Comparison of ENCODE assay signal across 13 cellular contexts in genomic region chr15:61750271-61751084, GRCh38.
DNase-seq lines count a peak whose midpoint lies in the region; ATAC-seq and TF ChIP-seq lines count a peak whose summit lies in the region.
"Had no signal": no experiment of that assay in that cellular context is flagged by ENCODE, and none has a peak within 500 bp of the region (broad histone marks: within the 10 kb centered on the region; RNA-seq: fewer than 3 reads in every experiment).

No MANE protein-coding gene starts in this region.

- no peak for TF ChIP-seq CTCF in mucosa of descending colon (IDR thresholded peaks at IDR 0.05)

- peak; percentile 91 for ATAC-seq in mucosa of descending colon
- ATAC-seq in activated naive CD8-positive, alpha-beta T cell treated with anti-CD3 and anti-CD28 coated beads, Interleukin-2, amount 50 U/mL, for 24 hours = no peak
- ATAC-seq in GM21529 (IDR thresholded peaks at IDR 0.05; ENCODE audit: unreplicated experiment) = no peak
- no peak for ATAC-seq in GM21360 (IDR thresholded peaks at IDR 0.05; ENCODE audit: unreplicated experiment)
- ATAC-seq in HG03025 (IDR thresholded peaks at IDR 0.05; ENCODE audit: low FRiP score, unreplicated experiment) = no peak

- H3K27me3 Mint-ChIP-seq in activated naive CD8-positive, alpha-beta T cell treated with anti-CD3 and anti-CD28 coated beads, Interleukin-2, amount 50 U/mL, for 24 hours = peaks cover 2% of the 10 kb centered on the region

- intact Hi-C loops in mucosa of descending colon (cut with DNase I, micrococcal nuclease) = no loop called here

- peak; percentile 67 for DNase-seq in COLO668 (lab: John Stamatoyannopoulos, UW; ENCODE audit: unreplicated experiment)
- peak; percentile 69 for DNase-seq in NCI-H510A treated with DMSO at 0.1 percent for 48 hours (lab: John Stamatoyannopoulos, UW)
- DNase-seq in caudate nucleus (lab: John Stamatoyannopoulos, UW) = peak in 18 of 61 donors; percentile 3 to 50 (median 14)
- DNase-seq in mucosa of descending colon = peak; percentile 61 to 73 (median 65)
- DNase-seq in activated naive CD8-positive, alpha-beta T cell treated with anti-CD3 and anti-CD28 coated beads, Interleukin-2, amount 50 U/mL, for 24 hours = no peak
- DNase-seq: activated B cell treated with CpG ODN at 0.5 μM for 24 hours; activated naive CD8-positive, alpha-beta T cell treated with anti-CD3 and anti-CD28 coated beads, Interleukin-2, amount 10 ng/mL, durations not matched to agents 7 days and 5 days; cortex of kidney; NCI-H1436 had no signal

- H3K36me3 ChIP-seq in mucosa of descending colon (ENCODE audit: low read depth) = no peaks in the 10 kb centered on the region
- H3K36me3 ChIP-seq: tibial nerve had no signal

- H3K9me3 Mint-ChIP-seq in activated naive CD8-positive, alpha-beta T cell treated with anti-CD3 and anti-CD28 coated beads, Interleukin-2, amount 50 U/mL, for 24 hours = no peaks in the 10 kb centered on the region
- H3K9me3 Mint-ChIP-seq: activated B cell treated with CpG ODN at 0.5 μM for 24 hours; activated naive CD8-positive, alpha-beta T cell treated with anti-CD3 and anti-CD28 coated beads, Interleukin-2, amount 10 ng/mL, durations not matched to agents 7 days and 5 days had no signal

- no peaks in the 10 kb centered on the region for H3K36me3 Mint-ChIP-seq in activated naive CD8-positive, alpha-beta T cell treated with anti-CD3 and anti-CD28 coated beads, Interleukin-2, amount 50 U/mL, for 24 hours (ENCODE audit: low read depth)
- H3K36me3 Mint-ChIP-seq: activated naive CD8-positive, alpha-beta T cell treated with anti-CD3 and anti-CD28 coated beads, Interleukin-2, amount 10 ng/mL, durations not matched to agents 7 days and 5 days had no signal

- H3K27ac Mint-ChIP-seq in activated naive CD8-positive, alpha-beta T cell treated with anti-CD3 and anti-CD28 coated beads, Interleukin-2, amount 50 U/mL, for 24 hours = no peak overlapping the region
- H3K27ac Mint-ChIP-seq: activated B cell treated with CpG ODN at 0.5 μM for 24 hours; activated naive CD8-positive, alpha-beta T cell treated with anti-CD3 and anti-CD28 coated beads, Interleukin-2, amount 10 ng/mL, durations not matched to agents 7 days and 5 days had no signal

- peak overlapping the region; percentile 21 for H3K27ac ChIP-seq in caudate nucleus (ENCODE audit: low read depth, low read length)
- H3K27ac ChIP-seq: tibial nerve had no signal

- H3K4me1 ChIP-seq in mucosa of descending colon (ENCODE audit: low read depth) = no peaks in the 10 kb centered on the region
- H3K4me1 ChIP-seq: tibial nerve had no signal

- H3K4me3 ChIP-seq in mucosa of descending colon = no peak overlapping the region
- H3K4me3 ChIP-seq: tibial nerve had no signal

- no peaks in the 10 kb centered on the region for H3K4me1 Mint-ChIP-seq in activated naive CD8-positive, alpha-beta T cell treated with anti-CD3 and anti-CD28 coated beads, Interleukin-2, amount 50 U/mL, for 24 hours
- H3K4me1 Mint-ChIP-seq: activated B cell treated with CpG ODN at 0.5 μM for 24 hours; activated naive CD8-positive, alpha-beta T cell treated with anti-CD3 and anti-CD28 coated beads, Interleukin-2, amount 10 ng/mL, durations not matched to agents 7 days and 5 days had no signal

- H3K4me3 Mint-ChIP-seq in activated naive CD8-positive, alpha-beta T cell treated with anti-CD3 and anti-CD28 coated beads, Interleukin-2, amount 50 U/mL, for 24 hours = no peak overlapping the region
- H3K4me3 Mint-ChIP-seq: activated B cell treated with CpG ODN at 0.5 μM for 24 hours; activated naive CD8-positive, alpha-beta T cell treated with anti-CD3 and anti-CD28 coated beads, Interleukin-2, amount 10 ng/mL, durations not matched to agents 7 days and 5 days had no signal

- no peaks in the 10 kb centered on the region for H3K9me3 ChIP-seq in mucosa of descending colon
- H3K9me3 ChIP-seq: tibial nerve had no signal
